Comparison of ENCODE assay signal across 11 cellular contexts in genomic region chr2:84427235-84428138, GRCh38. TPM values are rescaled to one million over a fixed set of nuclear protein-coding genes. Genes with fewer than 3 reads are reported as not detected.
DNase-seq lines count a peak whose midpoint lies in the region; ATAC-seq, FAIRE-seq and TF ChIP-seq lines count a peak whose summit lies in the region.
"Had no signal": no experiment of that assay in that cellular context is flagged by ENCODE, and none has a peak within 500 bp of the region (broad histone marks: within the 10 kb centered on the region; RNA-seq: fewer than 3 reads in every experiment).

No MANE protein-coding gene starts in this region.

- CTCF ChIA-PET in activated CD4-positive, alpha-beta T cell treated with anti-CD3 and anti-CD28 coated beads for 36 hours (lab: Charles Lee), result no interaction called here

- no peaks in the 10 kb centered on the region for H3K27me3 Mint-ChIP-seq in activated CD4-positive, alpha-beta T cell treated with anti-CD3 and anti-CD28 coated beads for 36 hours
- H3K27me3 Mint-ChIP-seq in stimulated activated memory B cell treated with anti-CD40 and anti-IgM and Interleukin-4, amounts not matched to agents 10 μg/mL and 1 μg/mL and 100 μg/mL, for 72 hours, result no peaks in the 10 kb centered on the region
- H3K27me3 Mint-ChIP-seq: naive thymus-derived CD4-positive, alpha-beta T cell had no signal

- no peak for FAIRE-seq in D721Med (lab: Jason Lieb, UNC)

- POLR2A ChIA-PET in activated CD4-positive, alpha-beta T cell treated with anti-CD3 and anti-CD28 coated beads for 36 hours (lab: Charles Lee), result no interaction called here

- H3K27ac Mint-ChIP-seq in activated CD4-positive, alpha-beta T cell treated with anti-CD3 and anti-CD28 coated beads for 36 hours, result peak overlapping the region; percentile 3
- H3K27ac Mint-ChIP-seq in stimulated activated memory B cell treated with anti-CD40 and anti-IgM and Interleukin-4, amounts not matched to agents 10 μg/mL and 1 μg/mL and 100 μg/mL, for 72 hours, result peak overlapping the region; percentile 6
- H3K27ac Mint-ChIP-seq: activated T-helper 2 cell treated with anti-CD3 and anti-CD28 coated beads, Interferon-gamma antibody, Interleukin-2, Interleukin-4, amounts not matched to agents 10 μg/mL and 5 μg/mL and 100 μg/mL, durations not matched to agents 14 hours and 24 hours and 36 hours had no signal

- intact Hi-C loops in activated CD4-positive, alpha-beta T cell treated with anti-CD3 and anti-CD28 coated beads for 36 hours (cut with DNase I, micrococcal nuclease), result no loop called here
- intact Hi-C loops in left colon (cut with DNase I, micrococcal nuclease), result no loop called here

- TF ChIP-seq CTCF in astrocyte of the spinal cord (IDR thresholded peaks at IDR 0.05; ENCODE audit: low read depth, low read length) (no peak), D721Med (IDR thresholded peaks at IDR 0.05; ENCODE audit: insufficient read depth, missing control alignments) (no peak)

- H3K9me3 Mint-ChIP-seq in activated CD4-positive, alpha-beta T cell treated with anti-CD3 and anti-CD28 coated beads for 36 hours (ENCODE audit: low read depth), result no peaks in the 10 kb centered on the region
- no peaks in the 10 kb centered on the region for H3K9me3 Mint-ChIP-seq in stimulated activated memory B cell treated with anti-CD40 and anti-IgM and Interleukin-4, amounts not matched to agents 10 μg/mL and 1 μg/mL and 100 μg/mL, for 72 hours
- H3K9me3 Mint-ChIP-seq: activated T-helper 2 cell treated with anti-CD3 and anti-CD28 coated beads, Interferon-gamma antibody, Interleukin-2, Interleukin-4, amounts not matched to agents 10 μg/mL and 5 μg/mL and 100 μg/mL, durations not matched to agents 14 hours and 24 hours and 36 hours; naive thymus-derived CD4-positive, alpha-beta T cell had no signal

- ATAC-seq in activated CD4-positive, alpha-beta T cell treated with anti-CD3 and anti-CD28 coated beads for 36 hours, result no peak
- ATAC-seq in HG02885 (IDR thresholded peaks at IDR 0.05; ENCODE audit: poor library complexity, unreplicated experiment) (peak; percentile 60), left colon (no peak)
- no peak for ATAC-seq in stimulated activated memory B cell treated with anti-CD40 and anti-IgM and Interleukin-4, amounts not matched to agents 10 μg/mL and 1 μg/mL and 100 μg/mL, for 72 hours
- ATAC-seq: foreskin keratinocyte; naive thymus-derived CD4-positive, alpha-beta T cell had no signal

- DNase-seq in activated CD4-positive, alpha-beta T cell treated with anti-CD3 and anti-CD28 coated beads for 36 hours, result no peak
- no peak for DNase-seq in activated CD4-positive, alpha-beta T cell treated with anti-CD3 and anti-CD28 coated beads for 4 hours
- peak; percentile 8 for DNase-seq in astrocyte of the spinal cord (ENCODE audit: low read depth, low spot score)
- no peak for DNase-seq in D721Med (ENCODE audit: insufficient read length, low spot score)
- DNase-seq in activated CD4-positive, CD25-positive, alpha-beta regulatory T cell (lab: John Stamatoyannopoulos, UW), result no peak
- no peak for DNase-seq in left colon
- DNase-seq: foreskin keratinocyte; naive thymus-derived CD4-positive, alpha-beta T cell had no signal

- H3K36me3 Mint-ChIP-seq in activated CD4-positive, alpha-beta T cell treated with anti-CD3 and anti-CD28 coated beads for 36 hours (ENCODE audit: low read depth), result peaks cover 39% of the 10 kb centered on the region
- H3K36me3 Mint-ChIP-seq in stimulated activated memory B cell treated with anti-CD40 and anti-IgM and Interleukin-4, amounts not matched to agents 10 μg/mL and 1 μg/mL and 100 μg/mL, for 72 hours, result peaks cover 51% of the 10 kb centered on the region

- no peak overlapping the region for H3K4me3 Mint-ChIP-seq in activated CD4-positive, alpha-beta T cell treated with anti-CD3 and anti-CD28 coated beads for 36 hours
- H3K4me3 Mint-ChIP-seq in stimulated activated memory B cell treated with anti-CD40 and anti-IgM and Interleukin-4, amounts not matched to agents 10 μg/mL and 1 μg/mL and 100 μg/mL, for 72 hours, result no peak overlapping the region
- H3K4me3 Mint-ChIP-seq: naive thymus-derived CD4-positive, alpha-beta T cell had no signal

- no peaks in the 10 kb centered on the region for H3K4me1 Mint-ChIP-seq in activated CD4-positive, alpha-beta T cell treated with anti-CD3 and anti-CD28 coated beads for 36 hours
- H3K4me1 Mint-ChIP-seq in stimulated activated memory B cell treated with anti-CD40 and anti-IgM and Interleukin-4, amounts not matched to agents 10 μg/mL and 1 μg/mL and 100 μg/mL, for 72 hours, result peaks cover 7% of the 10 kb centered on the region

- no peak overlapping the region for H3K4me3 ChIP-seq in astrocyte of the spinal cord (ENCODE audit: low read depth, low read length)

- in situ Hi-C loops in astrocyte of the spinal cord (cut with HindIII; ENCODE audit: low sequenced_read_pairs), result no loop called here

RNA-seq across cellular contexts. Expression of gene SUCLG1, which starts 31.6 kb away (rescaled TPM):
- 10 to 100 TPM; 60.7 to 68.9 TPM for total RNA-seq in activated CD4-positive, alpha-beta T cell treated with anti-CD3 and anti-CD28 coated beads for 36 hours
- total RNA-seq in left colon, result 100 to 1,000 TPM; 201 to 234 TPM
